In the genomic region with DNA sequence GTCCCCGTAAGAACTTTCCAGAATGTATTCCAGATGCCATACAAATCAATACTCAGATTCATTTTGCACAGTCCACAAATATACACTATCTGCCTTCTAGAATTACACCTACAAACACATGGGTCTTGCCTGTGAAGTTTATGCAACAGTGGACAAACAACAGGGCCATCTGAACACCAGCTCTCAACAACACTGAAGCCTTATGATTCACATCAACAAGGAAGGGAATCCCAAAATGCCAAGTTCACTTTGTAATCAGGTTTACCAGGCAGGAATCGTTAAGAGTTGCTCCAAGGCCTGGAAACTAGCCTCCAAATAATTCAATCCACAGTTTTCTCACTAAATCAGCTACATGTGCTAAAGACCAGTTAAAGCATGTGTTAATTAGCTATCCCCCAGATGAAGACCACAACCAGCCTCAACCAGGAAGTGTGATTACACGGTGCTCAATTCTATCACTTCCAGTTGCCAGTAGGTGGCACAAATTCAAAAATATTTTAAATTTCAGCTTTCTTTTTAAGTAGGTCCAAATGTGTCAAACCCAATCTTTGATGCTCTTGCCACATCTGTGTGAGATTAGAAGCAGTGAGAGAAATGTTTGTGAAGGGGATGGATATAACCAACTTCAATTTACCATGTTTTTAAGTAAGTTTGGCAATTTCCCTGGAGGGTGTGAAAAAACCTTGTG, we compare ENCODE assay signal across 11 cellular contexts.
A peak's percentile ranks its signal among the peaks of the same experiment; 100 is the strongest.
DNase-seq lines count a peak whose midpoint lies in the region; ATAC-seq and TF ChIP-seq lines count a peak whose summit lies in the region.
"Had no signal": no experiment of that assay in that cellular context is flagged by ENCODE, and none has a peak within 500 bp of the region (broad histone marks: within the 10 kb centered on the region; RNA-seq: fewer than 3 reads in every experiment).

No MANE protein-coding gene starts in this region.

- H3K27me3 ChIP-seq in BJ (ENCODE audit: control insufficient read depth, insufficient read depth, low read length), result no peaks in the 10 kb centered on the region
- H3K27me3 ChIP-seq in SU-DHL-6 (ENCODE audit: low read length), result no peaks in the 10 kb centered on the region
- no peaks in the 10 kb centered on the region for H3K27me3 ChIP-seq in H7 (ENCODE audit: control insufficient read depth, insufficient read depth, low read length)
- H3K27me3 ChIP-seq: stomach had no signal

- H3K4me3 ChIP-seq in BJ (ENCODE audit: low read depth, low read length), result no peak overlapping the region
- H3K4me3 ChIP-seq in SU-DHL-6 (ENCODE audit: insufficient read depth, low read length, poor library complexity, severe bottlenecking), result no peak overlapping the region
- no peak overlapping the region for H3K4me3 ChIP-seq in H7 (ENCODE audit: insufficient read depth, low read depth, low read length)
- H3K4me3 ChIP-seq: stomach had no signal

- no peak overlapping the region for H3K4me2 ChIP-seq in SU-DHL-6 (ENCODE audit: low read depth, low read length, poor library complexity, severe bottlenecking)

- ATAC-seq in HG02885 (IDR thresholded peaks at IDR 0.05; ENCODE audit: poor library complexity, unreplicated experiment), result no peak

- H4K20me1 ChIP-seq in SU-DHL-6 (ENCODE audit: low read depth, low read length), result no peaks in the 10 kb centered on the region

- no peaks in the 10 kb centered on the region for H3F3A ChIP-seq in SU-DHL-6 (ENCODE audit: insufficient read depth)

- H3K27ac ChIP-seq in SU-DHL-6 (ENCODE audit: low read depth, low read length), result no peak overlapping the region
- H3K27ac ChIP-seq: stomach had no signal

- CTCF ChIA-PET in BJ (lab: Yijun Ruan, JAX), result interaction anchor here (0.9 to 1.6 kb wide), 2 partner anchors 12 to 139 kb away, joined by 3 to 6 read pairs; a partner anchor contains a TSS

- DNase-seq in BJ (ENCODE audit: low read depth) (no peak), HT-29 (ENCODE audit: low spot score) (peak; percentile 23), iPS-NIHi11 (ENCODE audit: low spot score) (peak; percentile 18), NCI-H510A treated with DMSO at 0.1 percent for 48 hours (lab: John Stamatoyannopoulos, UW) (no peak), DMS79 (lab: John Stamatoyannopoulos, UW) (no peak), H7 (no peak)
- DNase-seq: NCI-H510A, occipital lobe, stomach had no signal

- peak overlapping the region; percentile 35 for H2AFZ ChIP-seq in SU-DHL-6 (ENCODE audit: low read depth, low read length, severe bottlenecking)

- no peaks in the 10 kb centered on the region for H3K9me2 ChIP-seq in SU-DHL-6 (replicated peaks; ENCODE audit: insufficient read depth, low read length)

- TF ChIP-seq CTCF in BJ (IDR thresholded peaks at IDR 0.05; ENCODE audit: insufficient read depth, low read depth, low read length), result peak; percentile 39
- peak; percentile 33 for TF ChIP-seq CTCF in SU-DHL-6 (IDR thresholded peaks at IDR 0.05; ENCODE audit: insufficient read depth, low read length, poor library complexity, severe bottlenecking)

- POLR2A ChIA-PET in BJ (lab: Charles Lee), result interaction anchor here (0.6 kb wide), 1 partner anchor 1296 kb away, joined by 3 read pairs; no protein-coding TSS in a partner anchor

- no peaks in the 10 kb centered on the region for H3K36me3 ChIP-seq in BJ (ENCODE audit: control insufficient read depth, insufficient read depth, low read length)
- no peaks in the 10 kb centered on the region for H3K36me3 ChIP-seq in SU-DHL-6 (ENCODE audit: low read length)
- H3K36me3 ChIP-seq in H7 (replicated peaks; ENCODE audit: control insufficient read depth, insufficient read depth, low read length), result no peaks in the 10 kb centered on the region
- H3K36me3 ChIP-seq: stomach had no signal

- H3K79me2 ChIP-seq in SU-DHL-6 (ENCODE audit: insufficient read depth, low read length), result no peaks in the 10 kb centered on the region

- H3K9me3 ChIP-seq in SU-DHL-6 (ENCODE audit: insufficient read depth, low read length), result no peaks in the 10 kb centered on the region

- no peak overlapping the region for H3K9ac ChIP-seq in SU-DHL-6 (ENCODE audit: low read length)

Comparison
In these comparisons a context has a peak if more than half of its experiments do, and no peak if none do; other contexts are left out.
1. DNase-seq: peak in HT-29 (single experiment) and iPS-NIHi11 (single experiment); none in BJ (single experiment), NCI-H510A treated with DMSO at 0.1 percent for 48 hours (single experiment), DMS79 (single experiment) and H7 (single experiment).